In genomic region chrX:19198448-19198847, GRCh38 we compare ENCODE assay signal across 21 cellular contexts.
"Had no signal": no experiment of that assay in that cellular context is flagged by ENCODE, and none has a peak within 500 bp of the region (broad histone marks: within the 10 kb centered on the region; RNA-seq: fewer than 3 reads in every experiment).

No MANE protein-coding gene starts in this region.

- DNase-seq: activated CD4-positive, alpha-beta T cell treated with anti-CD3 and anti-CD28 coated beads for 4 hours; activated CD8-positive, alpha-beta memory T cell treated with anti-CD3 and anti-CD28 coated beads, Interleukin-2, amount 50 U/mL, for 4 hours; activated CD8-positive, alpha-beta T cell treated with anti-CD3 and anti-CD28 coated beads for 36 hours; activated gamma-delta T cell treated with Interleukin-2 at 50 U/mL for 16 hours; activated naive CD4-positive, alpha-beta T cell treated with anti-CD3 and anti-CD28 coated beads, Interleukin-2, amount 10 ng/mL, durations not matched to agents 7 days and 5 days; activated naive CD8-positive, alpha-beta T cell treated with anti-CD3 and anti-CD28 coated beads for 36 hours; activated T-cell treated with anti-CD3 and anti-CD28 coated beads, Interleukin-2, amount 50 U/mL, for 72 hours; MM.1S; NCI-H1105 treated with DMSO at 0.1 percent for 48 hours; NCI-H1436 treated with DMSO at 0.1 percent for 48 hours; NCI-H187; NCI-H2081; NCI-H524; Peyer's patch; Right ventricle myocardium superior; SJCRH30; SK-N-SH; T-helper 1 cell had no signal

- H3K4me3 ChIP-seq: breast epithelium, Peyer's patch, SJCRH30 had no signal

- H3K9me3 Mint-ChIP-seq: activated CD8-positive, alpha-beta T cell treated with anti-CD3 and anti-CD28 coated beads for 36 hours; activated naive CD4-positive, alpha-beta T cell treated with anti-CD3 and anti-CD28 coated beads, Interleukin-2, amount 10 ng/mL, durations not matched to agents 7 days and 5 days; activated naive CD8-positive, alpha-beta T cell treated with anti-CD3 and anti-CD28 coated beads for 36 hours; activated T-cell treated with anti-CD3 and anti-CD28 coated beads, Interleukin-2, amount 50 U/mL, for 72 hours; activated T-helper 2 cell treated with anti-CD3 and anti-CD28 coated beads, Interferon-gamma antibody, Interleukin-2, Interleukin-4, amounts not matched to agents 10 μg/mL and 5 μg/mL and 100 μg/mL, durations not matched to agents 14 hours and 24 hours and 36 hours had no signal

- H3K27me3 Mint-ChIP-seq: activated naive CD4-positive, alpha-beta T cell treated with anti-CD3 and anti-CD28 coated beads, Interleukin-2, amount 10 ng/mL, durations not matched to agents 7 days and 5 days had no signal

- H3K9me3 ChIP-seq: breast epithelium, Peyer's patch, SJCRH30, SK-N-SH had no signal

- H3K36me3 ChIP-seq: breast epithelium, Peyer's patch, SJCRH30 had no signal

- H3K27me3 ChIP-seq: Peyer's patch, SJCRH30 had no signal

- H3K27ac Mint-ChIP-seq: activated CD8-positive, alpha-beta T cell treated with anti-CD3 and anti-CD28 coated beads for 36 hours; activated naive CD4-positive, alpha-beta T cell treated with anti-CD3 and anti-CD28 coated beads, Interleukin-2, amount 10 ng/mL, durations not matched to agents 7 days and 5 days; activated naive CD8-positive, alpha-beta T cell treated with anti-CD3 and anti-CD28 coated beads for 36 hours; activated T-cell treated with anti-CD3 and anti-CD28 coated beads, Interleukin-2, amount 50 U/mL, for 72 hours; activated T-helper 2 cell treated with anti-CD3 and anti-CD28 coated beads, Interferon-gamma antibody, Interleukin-2, Interleukin-4, amounts not matched to agents 10 μg/mL and 5 μg/mL and 100 μg/mL, durations not matched to agents 14 hours and 24 hours and 36 hours had no signal

- ATAC-seq: activated CD4-positive, CD25-positive, alpha-beta regulatory T cell treated with anti-CD3 and anti-CD28 coated beads, Interleukin-2, amount 50 U/mL, for 24 hours; activated CD8-positive, alpha-beta T cell treated with anti-CD3 and anti-CD28 coated beads for 36 hours; activated T-cell treated with anti-CD3 and anti-CD28 coated beads, Interleukin-2, amount 50 U/mL, for 72 hours had no signal

- H3K4me1 ChIP-seq: breast epithelium, Peyer's patch, SJCRH30 had no signal

- H3K4me3 Mint-ChIP-seq: activated CD8-positive, alpha-beta T cell treated with anti-CD3 and anti-CD28 coated beads for 36 hours; activated naive CD4-positive, alpha-beta T cell treated with anti-CD3 and anti-CD28 coated beads, Interleukin-2, amount 10 ng/mL, durations not matched to agents 7 days and 5 days; activated naive CD8-positive, alpha-beta T cell treated with anti-CD3 and anti-CD28 coated beads for 36 hours; activated T-cell treated with anti-CD3 and anti-CD28 coated beads, Interleukin-2, amount 50 U/mL, for 72 hours had no signal

- H3K4me1 Mint-ChIP-seq: activated naive CD4-positive, alpha-beta T cell treated with anti-CD3 and anti-CD28 coated beads, Interleukin-2, amount 10 ng/mL, durations not matched to agents 7 days and 5 days had no signal

- H3K36me3 Mint-ChIP-seq: activated naive CD4-positive, alpha-beta T cell treated with anti-CD3 and anti-CD28 coated beads, Interleukin-2, amount 10 ng/mL, durations not matched to agents 7 days and 5 days; activated naive CD8-positive, alpha-beta T cell treated with anti-CD3 and anti-CD28 coated beads for 36 hours had no signal
